8 cellular contexts compared by ENCODE assay signal in genomic region chr12:21523148-21523547, GRCh38.
"Had no signal": no experiment of that assay in that cellular context is flagged by ENCODE, and none has a peak within 500 bp of the region (broad histone marks: within the 10 kb centered on the region; RNA-seq: fewer than 3 reads in every experiment).

No MANE protein-coding gene starts in this region.

- H3K4me3 Mint-ChIP-seq: IgD-negative memory B cell had no signal

- H3K4me2 ChIP-seq: KMS-11 had no signal

- H3K27ac ChIP-seq: HL-60, KMS-11 had no signal

- H3K36me3 Mint-ChIP-seq: IgD-negative memory B cell had no signal

- H3K9ac ChIP-seq: KMS-11 had no signal

- ATAC-seq: K562 had no signal

- H3K4me3 ChIP-seq: K562 had no signal

- DNase-seq: IMR-90, KBM-7, KG1 had no signal

- FAIRE-seq: HTR-8/SVneo, K562 had no signal
